Comparison of ENCODE assay signal across 13 cellular contexts in the genomic region with DNA sequence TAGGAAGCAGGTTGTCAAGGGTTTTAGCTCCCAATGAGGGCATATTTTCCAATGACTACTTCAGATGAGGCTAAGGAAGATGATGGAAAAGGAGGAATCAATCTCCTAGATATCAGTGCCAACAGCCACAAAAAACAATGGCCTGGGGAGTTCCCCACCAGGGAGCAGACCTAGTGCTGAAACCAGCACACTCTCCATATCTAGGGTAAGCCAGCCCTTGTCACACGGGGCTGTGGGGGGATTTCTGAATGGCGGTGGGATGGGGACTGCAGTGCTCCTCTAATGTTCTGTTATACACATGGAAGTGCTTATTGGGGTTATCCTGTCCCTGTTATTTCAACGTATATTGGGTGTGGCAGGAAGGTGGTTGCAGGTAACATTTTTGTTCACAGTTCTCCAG. TPM values are rescaled to one million over a fixed set of nuclear protein-coding genes. Genes with fewer than 3 reads are reported as not detected.
DNase-seq lines count a peak whose midpoint lies in the region; ATAC-seq and TF ChIP-seq lines count a peak whose summit lies in the region.
"Had no signal": no experiment of that assay in that cellular context is flagged by ENCODE, and none has a peak within 500 bp of the region (broad histone marks: within the 10 kb centered on the region; RNA-seq: fewer than 3 reads in every experiment).

No MANE protein-coding gene starts in this region.

- POLR2A ChIA-PET in activated CD4-positive, alpha-beta memory T cell treated with anti-CD3 and anti-CD28 coated beads for 36 hours (lab: Charles Lee), result interaction anchor here (1.0 to 2.5 kb wide), 3 partner anchors 10 to 50 kb away, joined by 3 to 9 read pairs (median 5); no protein-coding TSS in a partner anchor
- POLR2A ChIA-PET in activated CD4-positive, alpha-beta memory T cell treated with anti-CD3 and anti-CD28 coated beads, Interleukin-2, amount 10 ng/mL, durations not matched to agents 7 days and 5 days (lab: Charles Lee), result interaction anchor here (1.7 kb wide), 1 partner anchor 9 kb away, joined by 5 read pairs; no protein-coding TSS in a partner anchor

- H3K4me3 Mint-ChIP-seq in activated CD4-positive, alpha-beta memory T cell treated with anti-CD3 and anti-CD28 coated beads for 36 hours, result no peak overlapping the region
- H3K4me3 Mint-ChIP-seq in activated CD4-positive, alpha-beta memory T cell treated with anti-CD3 and anti-CD28 coated beads, Interleukin-2, amount 10 ng/mL, durations not matched to agents 7 days and 5 days, result no peak overlapping the region

- H3K9me2 ChIP-seq in SU-DHL-6 (replicated peaks; ENCODE audit: insufficient read depth, low read length), result no peaks in the 10 kb centered on the region

- CTCF ChIA-PET in activated CD4-positive, alpha-beta memory T cell treated with anti-CD3 and anti-CD28 coated beads for 36 hours (lab: Charles Lee), result interaction anchor here (1.3 to 1.7 kb wide), 3 partner anchors 17 to 117 kb away, joined by 3 to 4 read pairs (median 3); a partner anchor contains a TSS
- CTCF ChIA-PET in activated CD4-positive, alpha-beta memory T cell treated with anti-CD3 and anti-CD28 coated beads, Interleukin-2, amount 10 ng/mL, durations not matched to agents 7 days and 5 days (lab: Charles Lee), result interaction anchor here (1.0 kb wide), 1 partner anchor 10 kb away, joined by 3 read pairs; no protein-coding TSS in a partner anchor

- no peak overlapping the region for H2AFZ ChIP-seq in SU-DHL-6 (ENCODE audit: low read depth, low read length, severe bottlenecking)

- no peak for TF ChIP-seq POLR2A in body of pancreas (IDR thresholded peaks at IDR 0.05)

- DNase-seq in activated CD4-positive, alpha-beta memory T cell treated with anti-CD3 and anti-CD28 coated beads for 36 hours, result no peak
- no peak for DNase-seq in activated CD4-positive, alpha-beta memory T cell treated with anti-CD3 and anti-CD28 coated beads, Interleukin-2, amount 10 ng/mL, durations not matched to agents 7 days and 5 days
- DNase-seq in effector CD8-positive, alpha-beta T cell (lab: John Stamatoyannopoulos, UW), result peak; percentile 4
- DNase-seq in psoas muscle (no peak), body of pancreas (no peak)
- DNase-seq: activated gamma-delta T cell treated with Interleukin-2 at 50 U/mL for 16 hours, caudate nucleus, MG63, NCI-H2081, upper lobe of right lung had no signal

- peaks cover 11% of the 10 kb centered on the region for H3K36me3 Mint-ChIP-seq in activated CD4-positive, alpha-beta memory T cell treated with anti-CD3 and anti-CD28 coated beads for 36 hours
- peaks cover 28% of the 10 kb centered on the region for H3K36me3 Mint-ChIP-seq in activated CD4-positive, alpha-beta memory T cell treated with anti-CD3 and anti-CD28 coated beads, Interleukin-2, amount 10 ng/mL, durations not matched to agents 7 days and 5 days (ENCODE audit: low read depth)

- peaks cover 98% of the 10 kb centered on the region for H3K79me2 ChIP-seq in SU-DHL-6 (ENCODE audit: insufficient read depth, low read length)

- no peak overlapping the region for H3K9ac ChIP-seq in SU-DHL-6 (ENCODE audit: low read length)

- H3K36me3 ChIP-seq in SU-DHL-6 (ENCODE audit: low read length) (0 out of 2 replicates have a peak, but pooled peaks cover 4% of the 10 kb centered on the region), psoas muscle (ENCODE audit: insufficient read depth in 1 of 2, low read depth in 1 of 2) (no peaks in the 10 kb centered on the region), body of pancreas (replicated peaks in 1 of 2; ENCODE audit: insufficient read depth in 1 of 2, low read depth in 2 of 2) (no peaks in the 10 kb centered on the region)
- H3K36me3 ChIP-seq: upper lobe of right lung had no signal

- no peak overlapping the region for H3K27ac ChIP-seq in SU-DHL-6 (ENCODE audit: low read depth, low read length)
- peak overlapping the region; percentile 46 for H3K27ac ChIP-seq in psoas muscle
- no peak overlapping the region for H3K27ac ChIP-seq in body of pancreas
- H3K27ac ChIP-seq: upper lobe of right lung had no signal

- H3K27me3 Mint-ChIP-seq in activated CD4-positive, alpha-beta memory T cell treated with anti-CD3 and anti-CD28 coated beads for 36 hours, result no peaks in the 10 kb centered on the region
- no peaks in the 10 kb centered on the region for H3K27me3 Mint-ChIP-seq in activated CD4-positive, alpha-beta memory T cell treated with anti-CD3 and anti-CD28 coated beads, Interleukin-2, amount 10 ng/mL, durations not matched to agents 7 days and 5 days

- TF ChIP-seq CTCF in SU-DHL-6 (IDR thresholded peaks at IDR 0.05; ENCODE audit: insufficient read depth, low read length, poor library complexity, severe bottlenecking) (no peak), psoas muscle (IDR thresholded peaks at IDR 0.05) (no peak), body of pancreas (IDR thresholded peaks at IDR 0.05) (no peak)

- ATAC-seq in psoas muscle (no peak), HG03342 (IDR thresholded peaks at IDR 0.05; ENCODE audit: unreplicated experiment) (no peak), body of pancreas (no peak), HG03135 (IDR thresholded peaks at IDR 0.05; ENCODE audit: unreplicated experiment) (no peak)
- ATAC-seq: upper lobe of right lung had no signal

- 41 to 49% (median 43%) methylated on average over 3 of the region's 3 CpGs for WGBS in psoas muscle, 3 donors
- WGBS in body of pancreas, 2 donors, result 46 to 94% methylated on average over 2 to 3 of the region's 3 CpGs

- peak overlapping the region; percentile 69 for H3K27ac Mint-ChIP-seq in activated CD4-positive, alpha-beta memory T cell treated with anti-CD3 and anti-CD28 coated beads for 36 hours
- no peak overlapping the region for H3K27ac Mint-ChIP-seq in activated CD4-positive, alpha-beta memory T cell treated with anti-CD3 and anti-CD28 coated beads, Interleukin-2, amount 10 ng/mL, durations not matched to agents 7 days and 5 days

- intact Hi-C loops in activated CD4-positive, alpha-beta memory T cell treated with anti-CD3 and anti-CD28 coated beads for 36 hours (cut with micrococcal nuclease), result no loop called here
- intact Hi-C loops in psoas muscle (cut with DNase I) (no loop called here), body of pancreas (cut with DNase I) (loop anchor here (10.0 kb wide), 1 partner anchor 64 kb away; no protein-coding TSS in a partner anchor)

- H3K9me3 ChIP-seq in SU-DHL-6 (ENCODE audit: insufficient read depth, low read length), result no peaks in the 10 kb centered on the region
- no peaks in the 10 kb centered on the region for H3K9me3 ChIP-seq in psoas muscle
- no peaks in the 10 kb centered on the region for H3K9me3 ChIP-seq in body of pancreas
- H3K9me3 ChIP-seq: MG63, upper lobe of right lung had no signal

- H3K9me3 Mint-ChIP-seq in activated CD4-positive, alpha-beta memory T cell treated with anti-CD3 and anti-CD28 coated beads for 36 hours, result no peaks in the 10 kb centered on the region
- no peaks in the 10 kb centered on the region for H3K9me3 Mint-ChIP-seq in activated CD4-positive, alpha-beta memory T cell treated with anti-CD3 and anti-CD28 coated beads, Interleukin-2, amount 10 ng/mL, durations not matched to agents 7 days and 5 days

- H3K4me3 ChIP-seq in SU-DHL-6 (ENCODE audit: insufficient read depth, low read length, poor library complexity, severe bottlenecking), result no peak overlapping the region
- H3K4me3 ChIP-seq in psoas muscle, result no peak overlapping the region
- H3K4me3 ChIP-seq in body of pancreas, result no peak overlapping the region
- H3K4me3 ChIP-seq: MG63, upper lobe of right lung had no signal

- H3K4me1 ChIP-seq in psoas muscle (peaks cover 82% of the 10 kb centered on the region), body of pancreas (peaks cover 80% of the 10 kb centered on the region)

- peaks cover 11% of the 10 kb centered on the region; the same call in 1 of the 2 replicates for H3F3A ChIP-seq in SU-DHL-6 (ENCODE audit: insufficient read depth)

- H3K4me2 ChIP-seq in SU-DHL-6 (ENCODE audit: low read depth, low read length, poor library complexity, severe bottlenecking), result peak overlapping the region; percentile 4

- no peaks in the 10 kb centered on the region for H3K27me3 ChIP-seq in SU-DHL-6 (ENCODE audit: low read length)
- H3K27me3 ChIP-seq in psoas muscle (ENCODE audit: insufficient read depth in 3 of 3, low read length in 2 of 3), result no peaks in the 10 kb centered on the region
- no peaks in the 10 kb centered on the region for H3K27me3 ChIP-seq in body of pancreas
- H3K27me3 ChIP-seq: MG63, upper lobe of right lung had no signal

- peaks cover 8% of the 10 kb centered on the region; the same call in 1 of the 2 replicates for H4K20me1 ChIP-seq in SU-DHL-6 (ENCODE audit: low read depth, low read length)

- peaks cover 87% of the 10 kb centered on the region for H3K4me1 Mint-ChIP-seq in activated CD4-positive, alpha-beta memory T cell treated with anti-CD3 and anti-CD28 coated beads for 36 hours (ENCODE audit: low read depth)
- peaks cover 67% of the 10 kb centered on the region for H3K4me1 Mint-ChIP-seq in activated CD4-positive, alpha-beta memory T cell treated with anti-CD3 and anti-CD28 coated beads, Interleukin-2, amount 10 ng/mL, durations not matched to agents 7 days and 5 days

RNA-seq across cellular contexts. Expression of a gene that starts 18.5 kb away (rescaled TPM):
- 10 to 100 TPM; 27.1 to 27.3 TPM for total RNA-seq in activated CD4-positive, alpha-beta memory T cell treated with anti-CD3 and anti-CD28 coated beads for 36 hours
- total RNA-seq in activated CD4-positive, alpha-beta memory T cell treated with anti-CD3 and anti-CD28 coated beads, Interleukin-2, amount 10 ng/mL, durations not matched to agents 7 days and 5 days, result 10 to 100 TPM; 41.6 to 43.0 TPM
- total RNA-seq in psoas muscle (10 to 100 TPM; 20.7 to 37.1 (median 27.1) TPM), body of pancreas (10 to 100 TPM; 31.9 to 39.2 TPM)
- polyA plus RNA-seq in psoas muscle, result 10 to 100 TPM; 19.5 to 27.3 (median 20.7) TPM
